ENCODE assay signal across 36 cellular contexts in genomic region chr1:91499346-91499745, GRCh38.
"Had no signal": no experiment of that assay in that cellular context is flagged by ENCODE, and none has a peak within 500 bp of the region (broad histone marks: within the 10 kb centered on the region; RNA-seq: fewer than 3 reads in every experiment).

No MANE protein-coding gene starts in this region.

- H3K4me3 ChIP-seq: PC-9 had no signal

- FAIRE-seq: RCC 7860 had no signal

- H3K27me3 Mint-ChIP-seq: activated CD8-positive, alpha-beta T cell treated with anti-CD3 and anti-CD28 coated beads for 36 hours; activated naive CD8-positive, alpha-beta T cell treated with anti-CD3 and anti-CD28 coated beads for 36 hours; activated T-helper 17 cell treated with anti-CD3 and anti-CD28 coated beads, Interleukin-2, amount 50 U/mL, for 72 hours; T-cell; T-helper 17 cell had no signal

- H3K36me3 ChIP-seq: brain microvascular endothelial cell, WERI-Rb-1 had no signal

- DNase-seq: activated CD4-positive, alpha-beta T cell treated with anti-CD3 and anti-CD28 coated beads for 1 hour; activated CD4-positive, alpha-beta T cell treated with anti-CD3 and anti-CD28 coated beads for 48 hours; activated CD4-positive, CD25-positive, alpha-beta regulatory T cell; activated CD8-positive, alpha-beta T cell treated with anti-CD3 and anti-CD28 coated beads for 36 hours; activated effector memory CD4-positive, alpha-beta T cell treated with anti-CD3 and anti-CD28 coated beads, Interleukin-2, amount 50 U/mL, for 16 hours; activated naive CD4-positive, alpha-beta T cell; activated naive CD4-positive, alpha-beta T cell treated with anti-CD3 and anti-CD28 coated beads, Interleukin-2, amount 50 U/mL, for 16 hours; activated naive CD8-positive, alpha-beta T cell treated with anti-CD3 and anti-CD28 coated beads for 36 hours; activated T-cell treated with anti-CD3 and anti-CD28 coated beads, Interleukin-2, amount 50 U/mL, for 1 hour; activated T-cell treated with anti-CD3 and anti-CD28 coated beads, Interleukin-2, amount 50 U/mL, for 72 hours; amniotic stem cell; aorta; brain microvascular endothelial cell; central memory CD4-positive, alpha-beta T cell; NCI-H1105; NCI-H1417 treated with DMSO at 0.1 percent for 48 hours; NCI-H1694; NCI-H1930; NCI-H2081 treated with DMSO at 0.1 percent for 48 hours; NCI-H226; NCI-H446 treated with DMSO at 0.1 percent for 48 hours; NCI-H524 treated with DMSO at 0.1 percent for 48 hours; NCI-H748 treated with DMSO at 0.1 percent for 48 hours; NK-92 treated with Interleukin-12 subunit alpha and Interleukin-12 subunit beta, amount 100 ng/mL, for 24 hours; PC-9; SIG-M5; T-cell; T-helper 17 cell; T-helper 9 cell; WERI-Rb-1 had no signal

- H3K9ac ChIP-seq: KMS-11 had no signal

- H3K27ac Mint-ChIP-seq: activated CD8-positive, alpha-beta T cell treated with anti-CD3 and anti-CD28 coated beads for 36 hours; activated naive CD8-positive, alpha-beta T cell treated with anti-CD3 and anti-CD28 coated beads for 36 hours; activated T-cell treated with anti-CD3 and anti-CD28 coated beads, Interleukin-2, amount 50 U/mL, for 72 hours; activated T-helper 17 cell treated with anti-CD3 and anti-CD28 coated beads, Interleukin-2, amount 50 U/mL, for 72 hours; T-cell; T-helper 17 cell had no signal

- H3K36me3 Mint-ChIP-seq: T-cell had no signal

- H3K4me3 Mint-ChIP-seq: activated CD8-positive, alpha-beta T cell treated with anti-CD3 and anti-CD28 coated beads for 36 hours; activated naive CD8-positive, alpha-beta T cell treated with anti-CD3 and anti-CD28 coated beads for 36 hours; activated T-cell treated with anti-CD3 and anti-CD28 coated beads, Interleukin-2, amount 50 U/mL, for 72 hours; activated T-helper 17 cell treated with anti-CD3 and anti-CD28 coated beads, Interleukin-2, amount 50 U/mL, for 72 hours; T-cell; T-helper 17 cell had no signal

- H3K27me3 ChIP-seq: brain microvascular endothelial cell had no signal

- H3K27ac ChIP-seq: brain microvascular endothelial cell, KMS-11, PC-9, RWPE1, WERI-Rb-1 had no signal

- H3K9me3 Mint-ChIP-seq: activated CD8-positive, alpha-beta T cell treated with anti-CD3 and anti-CD28 coated beads for 36 hours; activated naive CD8-positive, alpha-beta T cell treated with anti-CD3 and anti-CD28 coated beads for 36 hours; activated T-cell treated with anti-CD3 and anti-CD28 coated beads, Interleukin-2, amount 50 U/mL, for 72 hours; activated T-helper 17 cell treated with anti-CD3 and anti-CD28 coated beads, Interleukin-2, amount 50 U/mL, for 72 hours; T-cell had no signal

- ATAC-seq: activated CD8-positive, alpha-beta T cell treated with anti-CD3 and anti-CD28 coated beads for 36 hours; activated T-cell treated with anti-CD3 and anti-CD28 coated beads, Interleukin-2, amount 50 U/mL, for 72 hours; activated T-helper 17 cell treated with anti-CD3 and anti-CD28 coated beads, Interleukin-2, amount 50 U/mL, for 72 hours; Right ventricle myocardium inferior; SK-N-SH treated with all-trans-retinoic acid at 6 μM for 48 hours; T-cell; T-helper 17 cell had no signal
